Comparison of ENCODE assay signal across 14 cellular contexts in genomic region chr11:36156486-36157150, GRCh38.
A peak's percentile ranks its signal among the peaks of the same experiment; 100 is the strongest.
DNase-seq lines count a peak whose midpoint lies in the region; ATAC-seq and TF ChIP-seq lines count a peak whose summit lies in the region.
"Had no signal": no experiment of that assay in that cellular context is flagged by ENCODE, and none has a peak within 500 bp of the region (broad histone marks: within the 10 kb centered on the region; RNA-seq: fewer than 3 reads in every experiment).

No MANE protein-coding gene starts in this region.

- H3K4me3 ChIP-seq in BLaER1 = no peak overlapping the region
- no peak overlapping the region for H3K4me3 ChIP-seq in mesenchymal stem cell (ENCODE audit: insufficient read depth in 1 of 2, low read depth in 1 of 2, low read length in 2 of 2)
- H3K4me3 ChIP-seq in sigmoid colon = no peak overlapping the region
- H3K4me3 ChIP-seq: lung, tibial artery had no signal

- no peak for ATAC-seq in GM19324 (IDR thresholded peaks at IDR 0.05; ENCODE audit: low FRiP score, unreplicated experiment)

- H3K14ac ChIP-seq in mesenchymal stem cell (ENCODE audit: low read length in 2 of 2) = no peak overlapping the region

- H3K36me3 ChIP-seq in BLaER1 (peaks cover 8% of the 10 kb centered on the region; the same call in 1 of the 2 replicates), mesenchymal stem cell (ENCODE audit: control insufficient read depth in 1 of 2, insufficient read depth in 2 of 2, low read depth in 1 of 2, low read length in 2 of 2) (no peaks in the 10 kb centered on the region), sigmoid colon (no peaks in the 10 kb centered on the region)
- H3K36me3 ChIP-seq: brain microvascular endothelial cell, tibial artery had no signal

- no peak overlapping the region for H4K91ac ChIP-seq in mesenchymal stem cell (ENCODE audit: low read length)

- TF ChIP-seq EP300 in sigmoid colon (IDR thresholded peaks at IDR 0.05) = no peak

- H2BK12ac ChIP-seq in mesenchymal stem cell (ENCODE audit: low read length in 2 of 2) = no peak overlapping the region

- WGBS in mesenchymal stem cell = 26% methylated on average over 4 of the region's 4 CpGs
- WGBS in sigmoid colon, 2 donors = 79 to 84% methylated on average over 4 of the region's 4 CpGs

- H3K9ac ChIP-seq in BLaER1 (no peak overlapping the region), mesenchymal stem cell (ENCODE audit: low read length) (no peak overlapping the region)

- peak overlapping the region in 1 of 2 experiments; percentile 27 for H3K4ac ChIP-seq in mesenchymal stem cell (ENCODE audit: low read depth in 1 of 2, low read length in 2 of 2)

- H3K4me2 ChIP-seq in BLaER1 (peak overlapping the region; percentile 57), mesenchymal stem cell (ENCODE audit: low read length, poor library complexity, severe bottlenecking) (no peak overlapping the region)

- H3K27me3 ChIP-seq in BLaER1 (no peaks in the 10 kb centered on the region), mesenchymal stem cell (ENCODE audit: control insufficient read depth in 1 of 2, insufficient read depth in 1 of 2, low read length in 2 of 2) (no peaks in the 10 kb centered on the region), sigmoid colon (no peaks in the 10 kb centered on the region)
- H3K27me3 ChIP-seq: brain microvascular endothelial cell, tibial artery had no signal

- H2BK15ac ChIP-seq in mesenchymal stem cell (ENCODE audit: low read depth, poor library complexity, severe bottlenecking) = no peak overlapping the region

- H2AFZ ChIP-seq in mesenchymal stem cell (ENCODE audit: low read depth, low read length) = no peak overlapping the region

- H3K79me1 ChIP-seq in mesenchymal stem cell (replicated peaks; ENCODE audit: low read length, poor library complexity, severe bottlenecking) = peaks cover 2% of the 10 kb centered on the region

- no peak overlapping the region for H2BK120ac ChIP-seq in mesenchymal stem cell (ENCODE audit: low read depth, low read length)

- H3K4me1 ChIP-seq in BLaER1 (peaks cover 57% of the 10 kb centered on the region), mesenchymal stem cell (ENCODE audit: control insufficient read depth, insufficient read depth, low read depth, low read length) (no peaks in the 10 kb centered on the region), sigmoid colon (peaks cover 0 to 12% (median 3%) of the 10 kb centered on the region in 4 donors)

- peak overlapping the region in 1 of 2 experiments; percentile 61 for H3K18ac ChIP-seq in mesenchymal stem cell (ENCODE audit: low read depth in 1 of 2, low read length in 2 of 2)

- DNase-seq in NCI-H2227 treated with DMSO at 0.1 percent for 48 hours (lab: John Stamatoyannopoulos, UW) (peak; percentile 96), mesenchymal stem cell (no peak), SHP77 treated with DMSO at 0.1 percent for 48 hours (lab: John Stamatoyannopoulos, UW) (no peak), sigmoid colon (no peak)
- DNase-seq in activated CD4-positive, alpha-beta T cell treated with anti-CD3 and anti-CD28 coated beads, Interleukin-2, amount 50 U/mL, for 4 hours = no peak
- DNase-seq: brain microvascular endothelial cell; NCI-H526; SHP77; stimulated activated CD4-positive, alpha-beta T cell treated with anti-CD3 and anti-CD28 coated beads, Interleukin-15, amount 100 ng/mL, for 24 hours; tibial artery had no signal

- no peak overlapping the region for H2BK5ac ChIP-seq in mesenchymal stem cell (ENCODE audit: low read depth, low read length, poor library complexity, severe bottlenecking)

- intact Hi-C loops in sigmoid colon (cut with DNase I) = no loop called here

- peak overlapping the region; percentile 71 for H2AK5ac ChIP-seq in mesenchymal stem cell (ENCODE audit: low read length, severe bottlenecking)

- no peak overlapping the region for H3K23ac ChIP-seq in mesenchymal stem cell (ENCODE audit: low read length in 2 of 2)

- H4K20me1 ChIP-seq in BLaER1 = peaks cover 9% of the 10 kb centered on the region; the same call in 1 of the 2 replicates

- TF ChIP-seq CTCF in sigmoid colon (IDR thresholded peaks at IDR 0.05) = no peak

- no peaks in the 10 kb centered on the region for H3K9me3 ChIP-seq in BLaER1
- no peaks in the 10 kb centered on the region for H3K9me3 ChIP-seq in mesenchymal stem cell (ENCODE audit: control insufficient read depth, low read length)
- no peaks in the 10 kb centered on the region for H3K9me3 ChIP-seq in sigmoid colon
- H3K9me3 ChIP-seq: tibial artery had no signal

- TF ChIP-seq POLR2A in sigmoid colon (IDR thresholded peaks at IDR 0.05) = no peak

- no peak overlapping the region for H3K27ac ChIP-seq in BLaER1
- peak overlapping the region; percentile 72 for H3K27ac ChIP-seq in cingulate gyrus (ENCODE audit: low read depth, low read length)
- no peak overlapping the region for H3K27ac ChIP-seq in mesenchymal stem cell (ENCODE audit: low read length, poor library complexity, severe bottlenecking)
- H3K27ac ChIP-seq in sigmoid colon = peak overlapping the region in 1 of 4 donors; percentile 61
- H3K27ac ChIP-seq: brain microvascular endothelial cell, tibial artery had no signal

- H4K8ac ChIP-seq in mesenchymal stem cell (ENCODE audit: low read length) = no peak overlapping the region
